1 cellular context compared by ENCODE assay signal in genomic region chr1:17438176-17438976, GRCh38.
A peak's percentile ranks its signal among the peaks of the same experiment; 100 is the strongest.
TF ChIP-seq lines count a peak whose summit lies in the region.

No MANE protein-coding gene starts in this region.

TF ChIP-seq in K562, 482 proteins besides CTCF, POLR2A, EP300 and RAD21 (continued from another document and continues in another):
- no peak for TF ChIP-seq PATZ1 (CRISPR knock-in tag; IDR thresholded peaks at IDR 0.05; ENCODE audit: borderline replicate concordance)
- no peak for TF ChIP-seq TRIM28 (IDR thresholded peaks at IDR 0.05)
- no peak for TF ChIP-seq CBFB (CRISPR knock-in tag; IDR thresholded peaks at IDR 0.05)
- TF ChIP-seq RHOXF2B (CRISPR knock-in tag; conservative IDR thresholded peaks at IDR 0.05): no peak
- no peak for TF ChIP-seq WHSC1 (IDR thresholded peaks at IDR 0.05; ENCODE audit: low read length)
- TF ChIP-seq XRCC5 (IDR thresholded peaks at IDR 0.05; ENCODE audit: low read depth, low read length): peak; percentile 72; the same call in 1 of the 2 replicates
- TF ChIP-seq HNRNPK (IDR thresholded peaks at IDR 0.05; ENCODE audit: low read depth, low read length, poor library complexity, severe bottlenecking): no peak
- TF ChIP-seq CAMTA2 (CRISPR knock-in tag; conservative IDR thresholded peaks at IDR 0.05): no peak
- TF ChIP-seq SRSF9 (IDR thresholded peaks at IDR 0.05; ENCODE audit: borderline replicate concordance, low read depth, low read length): no peak
- peak; percentile 92 for TF ChIP-seq EGR1 (conservative IDR thresholded peaks at IDR 0.05)
- TF ChIP-seq SRF (CRISPR knock-in tag; IDR thresholded peaks at IDR 0.05): no peak
- TF ChIP-seq ZNF263 (CRISPR knock-in tag; IDR thresholded peaks at IDR 0.05; ENCODE audit: borderline replicate concordance): no peak
- TF ChIP-seq TGIF2 (CRISPR knock-in tag; IDR thresholded peaks at IDR 0.05): no peak
- TF ChIP-seq TEAD4 (IDR thresholded peaks at IDR 0.05; ENCODE audit: low read length): no peak
- TF ChIP-seq TEAD4 (CRISPR knock-in tag; IDR thresholded peaks at IDR 0.05; ENCODE audit: borderline replicate concordance): peak; percentile 54; the same call in 1 of the 2 replicates
- no peak for TF ChIP-seq SETDB1 (IDR thresholded peaks at IDR 0.05; ENCODE audit: low read length)
- no peak for TF ChIP-seq ZNF384 (IDR thresholded peaks at IDR 0.05; ENCODE audit: low read depth, low read length)
- peak; percentile 33 for TF ChIP-seq PCBP2 (IDR thresholded peaks at IDR 0.05; ENCODE audit: low read depth, low read length, poor library complexity, severe bottlenecking)
- no peak; a peak in 1 of 6 replicates for TF ChIP-seq ZBTB11 (CRISPR knock-in tag; IDR thresholded peaks at IDR 0.05)
- no peak for TF ChIP-seq ZNF12 (CRISPR knock-in tag; IDR thresholded peaks at IDR 0.05)
- TF ChIP-seq CBX3 (IDR thresholded peaks at IDR 0.05; ENCODE audit: borderline replicate concordance in 1 of 2, low read length in 2 of 2): no peak
- no peak for TF ChIP-seq CC2D1A (IDR thresholded peaks at IDR 0.05)
- no peak for TF ChIP-seq ZC3H8 (IDR thresholded peaks at IDR 0.05)
- no peak for TF ChIP-seq ZNF133 (CRISPR knock-in tag; IDR thresholded peaks at IDR 0.05)
- TF ChIP-seq BRD4 (IDR thresholded peaks at IDR 0.05): no peak
- TF ChIP-seq TAF15 (IDR thresholded peaks at IDR 0.05; ENCODE audit: low read depth, low read length): no peak
- no peak for TF ChIP-seq SREBF1 (IDR thresholded peaks at IDR 0.05; ENCODE audit: borderline replicate concordance, low read depth, low read length)
- no peak for TF ChIP-seq NUFIP1 (IDR thresholded peaks at IDR 0.05; ENCODE audit: partially characterized antibody)
- TF ChIP-seq FOXP4 (CRISPR knock-in tag; IDR thresholded peaks at IDR 0.05; ENCODE audit: borderline replicate concordance): no peak
- TF ChIP-seq ZNF589 (CRISPR knock-in tag; IDR thresholded peaks at IDR 0.05; ENCODE audit: low read depth): no peak
- no peak for TF ChIP-seq DLX4 (CRISPR knock-in tag; IDR thresholded peaks at IDR 0.05)
- peak; percentile 24; the same call in 1 of the 2 replicates for TF ChIP-seq TFAP4 (CRISPR knock-in tag; IDR thresholded peaks at IDR 0.05; ENCODE audit: borderline replicate concordance)
- no peak for TF ChIP-seq TCF7L2 (IDR thresholded peaks at IDR 0.05; ENCODE audit: low read depth, low read length)
- TF ChIP-seq SUPT5H (IDR thresholded peaks at IDR 0.05): peak; percentile 55
- no peak for TF ChIP-seq ZNF282 (CRISPR knock-in tag; IDR thresholded peaks at IDR 0.05)
- TF ChIP-seq MEIS2 (IDR thresholded peaks at IDR 0.05; ENCODE audit: partially characterized antibody): no peak
- 0 out of 2 replicates have a peak, but pooled peaks have one; percentile 30 for TF ChIP-seq ILF3 (IDR thresholded peaks at IDR 0.05; ENCODE audit: borderline replicate concordance)
- TF ChIP-seq SMAD4 (CRISPR knock-in tag; conservative IDR thresholded peaks at IDR 0.05): peak; percentile 54; the same call in 1 of the 2 replicates
- no peak for TF ChIP-seq NFE2 (IDR thresholded peaks at IDR 0.05; ENCODE audit: low read depth)
- peak; percentile 43 for TF ChIP-seq CHD2 (IDR thresholded peaks at IDR 0.05; ENCODE audit: low read depth, low read length)
- TF ChIP-seq HMGXB4 (CRISPR knock-in tag; IDR thresholded peaks at IDR 0.05): peak; percentile 14; the same call in 1 of the 2 replicates
- TF ChIP-seq NCOA4 (IDR thresholded peaks at IDR 0.05; ENCODE audit: partially characterized antibody): no peak
- TF ChIP-seq CTBP1 (IDR thresholded peaks at IDR 0.05; ENCODE audit: borderline replicate concordance): peak; percentile 63
- TF ChIP-seq MNT (conservative IDR thresholded peaks at IDR 0.05): peak in 1 of 2 experiments; percentile 41; a peak in 3 of 4 replicates
- no peak for TF ChIP-seq ZNF445 (CRISPR knock-in tag; IDR thresholded peaks at IDR 0.05; ENCODE audit: low read depth)
- no peak for TF ChIP-seq ZNF280A (IDR thresholded peaks at IDR 0.05; ENCODE audit: low read depth, partially characterized antibody)
- no peak for TF ChIP-seq OTX1 (CRISPR knock-in tag; IDR thresholded peaks at IDR 0.05)
- TF ChIP-seq ZNF347 (CRISPR knock-in tag; IDR thresholded peaks at IDR 0.05; ENCODE audit: low read depth): no peak
- no peak for TF ChIP-seq PHB (CRISPR knock-in tag; IDR thresholded peaks at IDR 0.05)
- no peak for TF ChIP-seq HMG20A (CRISPR knock-in tag; conservative IDR thresholded peaks at IDR 0.05)
- TF ChIP-seq ARHGAP35 (IDR thresholded peaks at IDR 0.05; ENCODE audit: partially characterized antibody): no peak
- TF ChIP-seq MXI1 (IDR thresholded peaks at IDR 0.05; ENCODE audit: low read depth, low read length): no peak
- no peak for TF ChIP-seq E2F3 (CRISPR knock-in tag; IDR thresholded peaks at IDR 0.05)
- TF ChIP-seq LEF1 (IDR thresholded peaks at IDR 0.05): no peak
- TF ChIP-seq KAT2B (IDR thresholded peaks at IDR 0.05; ENCODE audit: low read depth, low read length): no peak
- no peak for TF ChIP-seq HDGF (IDR thresholded peaks at IDR 0.05)
- TF ChIP-seq NR2C2 (CRISPR knock-in tag; IDR thresholded peaks at IDR 0.05): peak; percentile 37
- no peak; the same call in 1 of the 2 replicates for TF ChIP-seq NR2C2 (tag; IDR thresholded peaks at IDR 0.05)
- no peak for TF ChIP-seq ZNF507 (tag; conservative IDR thresholded peaks at IDR 0.05)
- TF ChIP-seq ZNF280B (CRISPR knock-in tag; IDR thresholded peaks at IDR 0.05): no peak
- no peak; the same call in none of the 2 replicates for TF ChIP-seq CXXC5 (CRISPR knock-in tag; IDR thresholded peaks at IDR 0.05)
